Comparison of ENCODE assay signal across 11 cellular contexts in the genomic region with DNA sequence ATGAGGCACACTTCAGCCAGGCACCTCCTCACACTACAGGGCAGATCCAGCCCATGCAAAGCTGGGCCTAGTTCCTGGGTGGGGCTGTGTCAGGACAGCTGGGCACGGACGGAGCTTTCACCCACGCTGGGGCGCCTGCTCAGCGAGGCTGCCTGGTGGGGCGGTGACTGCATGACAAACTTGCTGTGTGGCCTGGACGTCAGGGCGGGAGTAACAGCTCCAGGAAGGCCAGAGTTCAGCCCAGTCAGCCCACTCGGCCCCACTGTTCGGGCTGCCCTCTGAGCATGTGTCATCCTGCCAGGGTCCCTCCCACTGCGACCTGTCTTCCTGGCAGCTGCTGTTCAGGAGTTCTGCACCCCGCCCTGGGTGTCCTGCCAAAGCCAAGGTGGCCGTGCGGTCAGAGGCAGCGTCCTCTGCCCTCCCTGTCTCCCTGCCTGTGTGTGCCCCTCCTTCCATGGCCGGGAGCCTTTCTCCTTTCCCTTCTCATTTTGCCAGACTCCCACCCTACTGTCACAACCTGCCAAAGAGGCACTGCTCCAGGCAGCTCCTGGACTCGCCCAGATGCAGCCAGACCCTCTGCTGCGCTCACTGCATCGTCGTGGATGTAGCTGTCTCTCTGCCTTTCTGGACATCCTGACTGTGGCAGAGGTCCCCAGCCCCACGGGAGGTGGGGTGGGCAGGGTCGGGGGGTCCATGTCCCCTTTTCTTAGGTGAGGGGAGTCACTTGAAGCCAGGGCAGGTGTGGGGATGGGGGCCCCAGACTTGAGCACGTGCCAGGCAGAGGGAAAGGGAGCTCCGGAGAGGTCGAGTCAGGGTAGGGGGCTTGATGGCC. TPM values are rescaled to one million over a fixed set of nuclear protein-coding genes. Genes with fewer than 3 reads are reported as not detected.
DNase-seq lines count a peak whose midpoint lies in the region; ATAC-seq and TF ChIP-seq lines count a peak whose summit lies in the region.
"Had no signal": no experiment of that assay in that cellular context is flagged by ENCODE, and none has a peak within 500 bp of the region (broad histone marks: within the 10 kb centered on the region; RNA-seq: fewer than 3 reads in every experiment).

No MANE protein-coding gene starts in this region.

- H3K27ac ChIP-seq in RWPE1 (peak overlapping the region; percentile 87), prostate gland (peak overlapping the region; percentile 45 to 83)

- TF ChIP-seq POLR2A in prostate gland (IDR thresholded peaks at IDR 0.05) = peak; percentile 18

- WGBS in prostate gland = 38% methylated on average over 25 of the region's 25 CpGs

- intact Hi-C loops in prostate gland (cut with DNase I) = no loop called here

- H3K27me3 ChIP-seq in prostate gland (replicated peaks; ENCODE audit: insufficient read depth) = no peaks in the 10 kb centered on the region

- in situ Hi-C loops in Caki2 (cut with HindIII; ENCODE audit: low pct_unique_long_range_greater_than_20kb, low sequenced_read_pairs) = no loop called here

- DNase-seq in Caki2 (ENCODE audit: low read depth) (peak; percentile 89), RWPE1 (ENCODE audit: low spot score) (peak; percentile 39), fibroblast of the aortic adventitia (ENCODE audit: low read depth) (peak; percentile 48), prostate gland (ENCODE audit: low spot score) (peak; percentile 53), NCI-H345 (lab: John Stamatoyannopoulos, UW) (no peak)
- no peak for DNase-seq in activated CD8-positive, alpha-beta memory T cell treated with anti-CD3 and anti-CD28 coated beads, Interleukin-2, amount 50 U/mL, for 4 hours
- DNase-seq: GOT3, mesendoderm, NCI-H748 treated with DMSO at 0.1 percent for 48 hours had no signal

- no peaks in the 10 kb centered on the region for H3K9me3 ChIP-seq in prostate gland

- no peak for TF ChIP-seq CTCF in RWPE1 (conservative IDR thresholded peaks at IDR 0.05; ENCODE audit: low read depth)
- no peak for TF ChIP-seq CTCF in fibroblast of the aortic adventitia (IDR thresholded peaks at IDR 0.05; ENCODE audit: insufficient read depth, low read length)
- no peak for TF ChIP-seq CTCF in prostate gland (IDR thresholded peaks at IDR 0.05)

- no peaks in the 10 kb centered on the region for H3K36me3 ChIP-seq in prostate gland

- peaks cover 39% of the 10 kb centered on the region for H3K4me1 ChIP-seq in prostate gland (replicated peaks)

- CTCF ChIA-PET in RWPE1 (lab: Yijun Ruan, JAX) = interaction anchor here (0.7 to 1.0 kb wide), 2 partner anchors 29 to 136 kb away, joined by 3 read pairs; no protein-coding TSS in a partner anchor

- POLR2A ChIA-PET in RWPE1 (lab: Yijun Ruan, JAX; ENCODE audit: low non-redundant PET) = no interaction called here

- H3K4me3 ChIP-seq in fibroblast of the aortic adventitia (ENCODE audit: low read depth, low read length) (no peak overlapping the region), prostate gland (no peak overlapping the region)

- no peak for ATAC-seq in GM21723 (IDR thresholded peaks at IDR 0.05; ENCODE audit: unreplicated experiment)
- ATAC-seq in GM21367 (IDR thresholded peaks at IDR 0.05; ENCODE audit: unreplicated experiment) = no peak

RNA-seq across cellular contexts. Expression of a gene that starts 33.0 kb away (rescaled TPM):
- 6.2 and 33.7 TPM in 2 replicates for total RNA-seq in Caki2 (2014; rRNA removed; shearing (Covaris generic); ENCODE audit: low replicate concordance)
- total RNA-seq in fibroblast of the aortic adventitia (ENCODE audit: low replicate concordance) (18.1 and 28.7 TPM in 2 replicates), prostate gland (10 to 100 TPM; 35.3 to 42.1 TPM)

RNA-seq across cellular contexts. Expression of a gene that starts 33.6 kb away (rescaled TPM):
- total RNA-seq in Caki2 (2014; rRNA removed; shearing (Covaris generic); ENCODE audit: low replicate concordance) = 55.4 and 62.2 TPM in 2 replicates
- total RNA-seq in fibroblast of the aortic adventitia (ENCODE audit: low replicate concordance) (5.4 and 7.0 TPM in 2 replicates), prostate gland (10 to 100 TPM; 20.4 to 35.2 TPM)

RNA-seq across cellular contexts. Expression of a gene that starts 39.9 kb away (rescaled TPM):
- total RNA-seq in Caki2 (2014; rRNA removed; shearing (Covaris generic); ENCODE audit: low replicate concordance) = 43.6 and 58.4 TPM in 2 replicates
- total RNA-seq in fibroblast of the aortic adventitia (ENCODE audit: low replicate concordance) (48.8 and 342 TPM in 2 replicates), prostate gland (10 to 100 TPM; 65.2 to 81.9 TPM)

RNA-seq across cellular contexts. Expression of a gene that starts 55.9 kb away (rescaled TPM):
- not detected in 2 replicates for total RNA-seq in Caki2 (2014; rRNA removed; shearing (Covaris generic); ENCODE audit: low replicate concordance)
- not detected in 2 replicates for total RNA-seq in fibroblast of the aortic adventitia (ENCODE audit: low replicate concordance)
- 10 to 100 TPM in 1 of 2 donors, 1 to 10 TPM in 1; 7.3 to 21.9 TPM for total RNA-seq in prostate gland

Comparison
In these comparisons a context has a peak if more than half of its experiments do, and no peak if none do; other contexts are left out.
1. DNase-seq: peak in Caki2 (single experiment), RWPE1 (single experiment), fibroblast of the aortic adventitia (single experiment) and prostate gland (single experiment); none in activated CD8-positive, alpha-beta memory T cell treated with anti-CD3 and anti-CD28 coated beads, Interleukin-2, amount 50 U/mL, for 4 hours (single experiment) and NCI-H345 (single experiment).